ENCODE assay signal across 1 cellular context in the genomic region with DNA sequence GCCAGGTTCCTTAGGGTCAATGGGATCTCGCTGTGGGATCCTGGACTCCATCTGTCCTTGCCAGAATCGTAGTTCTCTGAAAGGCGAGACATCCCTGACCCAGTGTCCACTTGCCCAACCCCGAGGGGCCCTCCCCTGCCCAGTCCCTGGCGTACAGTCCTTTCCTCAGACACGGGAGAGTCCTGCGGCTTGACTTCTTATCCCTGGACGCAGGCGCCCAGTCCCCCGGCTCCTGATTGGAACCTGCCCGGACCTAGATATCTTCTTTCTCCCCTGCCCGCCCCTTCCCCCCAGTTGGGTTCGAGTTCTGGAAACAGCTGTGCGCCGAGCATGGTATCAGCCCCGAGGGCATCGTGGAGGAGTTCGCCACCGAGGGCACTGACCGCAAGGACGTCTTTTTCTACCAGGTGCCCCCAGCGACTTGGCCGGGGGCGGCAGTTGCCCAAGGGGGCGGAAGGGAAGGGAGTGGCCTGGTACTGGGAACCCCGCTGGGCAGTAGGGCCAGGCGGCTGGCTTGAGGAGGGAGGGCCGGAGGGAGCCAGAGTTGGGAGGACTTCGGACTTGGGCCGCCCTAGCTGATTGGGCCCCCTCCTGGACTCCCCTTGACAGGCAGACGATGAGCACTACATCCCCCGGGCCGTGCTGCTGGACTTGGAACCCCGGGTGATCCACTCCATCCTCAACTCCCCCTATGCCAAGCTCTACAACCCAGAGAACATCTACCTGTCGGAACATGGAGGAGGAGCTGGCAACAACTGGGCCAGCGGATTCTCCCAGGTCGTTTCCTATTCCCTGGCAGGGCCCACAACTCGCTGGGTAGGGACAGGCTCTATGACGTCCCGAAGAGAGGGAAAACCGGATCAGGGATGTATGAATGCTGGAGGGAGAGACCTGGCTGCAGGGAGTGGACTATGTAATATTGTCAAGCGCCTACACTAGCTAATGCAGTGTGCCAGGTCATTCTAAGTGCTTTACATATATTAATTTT.
TF ChIP-seq lines count a peak whose summit lies in the region.

No MANE protein-coding gene starts in this region.

TF ChIP-seq in H1, 55 proteins besides CTCF, POLR2A, EP300 and RAD21:
- TF ChIP-seq KDM4A (IDR thresholded peaks at IDR 0.05; ENCODE audit: low read depth, low read length, severe bottlenecking): peak; percentile 6
- TF ChIP-seq SIN3A (conservative IDR thresholded peaks at IDR 0.05 in 1 of 2, IDR thresholded peaks at IDR 0.05 in 1 of 2; ENCODE audit: low read depth in 1 of 2, low read length in 2 of 2): peak in 1 of 2 experiments; percentile 42; a peak in 1 of 4 replicates
